Comparison of ENCODE assay signal across 8 cellular contexts in genomic region chr21:46298083-46298412, GRCh38. TPM values are rescaled to one million over a fixed set of nuclear protein-coding genes. Genes with fewer than 3 reads are reported as not detected.
DNase-seq lines count a peak whose midpoint lies in the region; FAIRE-seq and TF ChIP-seq lines count a peak whose summit lies in the region.

No MANE protein-coding gene starts in this region.

- H3K9me3 ChIP-seq in kidney (ENCODE audit: control insufficient read depth in 1 of 2, low read length in 2 of 2) (no peaks in the 10 kb centered on the region), stomach (no peaks in the 10 kb centered on the region)

- H3K27ac ChIP-seq in kidney (ENCODE audit: low read depth in 2 of 2, low read length in 2 of 2) (peak overlapping the region in 1 of 2 donors; percentile 72), stomach (peak overlapping the region in 4 of 5 donors; percentile 57 to 80 (median 72))

- no peak for TF ChIP-seq POLR2A in stomach (IDR thresholded peaks at IDR 0.05)

- H3K27ac Mint-ChIP-seq in T-helper 2 cell treated with Interferon-gamma antibody and Interleukin-4, amounts not matched to agents 5 μg/mL and 100 μg/mL, for 36 hours = no peak overlapping the region

- intact Hi-C loops in kidney (cut with DNase I) = no loop called here
- intact Hi-C loops in stomach (cut with DNase I; ENCODE audit: low total_unique reads) = no loop called here

- FAIRE-seq in kidney (lab: Jason Lieb, UNC) = no peak

- H3K4me3 ChIP-seq in astrocyte of the spinal cord (ENCODE audit: low read depth, low read length) (peak overlapping the region; percentile 21), kidney (ENCODE audit: low read length in 2 of 2) (peak overlapping the region; percentile 24 to 51), stomach (peak overlapping the region; percentile 45 to 63 (median 51))

- H3K36me3 ChIP-seq in kidney (ENCODE audit: control insufficient read depth in 1 of 2, insufficient read depth in 2 of 2, low read length in 2 of 2) = no peaks in the 10 kb centered on the region
- peaks cover 0 to 23% (median 14%) of the 10 kb centered on the region in 4 donors for H3K36me3 ChIP-seq in stomach

- H3K27me3 Mint-ChIP-seq in T-helper 2 cell treated with Interferon-gamma antibody and Interleukin-4, amounts not matched to agents 5 μg/mL and 100 μg/mL, for 36 hours (ENCODE audit: low read depth) = no peaks in the 10 kb centered on the region

- H3K9ac ChIP-seq in kidney (ENCODE audit: low read length in 2 of 2) = peak overlapping the region; percentile 22 to 41

- no peak for DNase-seq in T-helper 2 cell treated with Interferon-gamma antibody and Interleukin-4, amounts not matched to agents 5 μg/mL and 100 μg/mL, for 36 hours (ENCODE audit: low spot score)
- no peak for DNase-seq in T-helper 2 cell
- DNase-seq in astrocyte of the spinal cord (ENCODE audit: low read depth, low spot score) = no peak
- no peak for DNase-seq in kidney
- DNase-seq in stomach = no peak
- no peak for DNase-seq in NCI-H526 (lab: John Stamatoyannopoulos, UW)
- no peak for DNase-seq in COR-L47 (lab: John Stamatoyannopoulos, UW)
- no peak for DNase-seq in GM03348 (ENCODE audit: low spot score)

- H3K4me1 ChIP-seq in kidney (ENCODE audit: control insufficient read depth in 1 of 2, insufficient read depth in 1 of 2, low read depth in 1 of 2, low read length in 2 of 2) (peaks cover 0 to 2% of the 10 kb centered on the region in 2 donors), stomach (peaks cover 11 to 35% (median 30%) of the 10 kb centered on the region in 4 donors)

- 14 to 31% (median 26%) methylated on average over 18 of the region's 18 CpGs for WGBS in stomach, 5 donors

- H3K9me3 Mint-ChIP-seq in T-helper 2 cell treated with Interferon-gamma antibody and Interleukin-4, amounts not matched to agents 5 μg/mL and 100 μg/mL, for 36 hours = no peaks in the 10 kb centered on the region

- H3K27me3 ChIP-seq in stomach = peaks cover 0 to 27% (median 10%) of the 10 kb centered on the region in 3 donors

- in situ Hi-C loops in astrocyte of the spinal cord (cut with HindIII; ENCODE audit: low sequenced_read_pairs) = no loop called here

- peaks cover 24% of the 10 kb centered on the region for H3K36me3 Mint-ChIP-seq in T-helper 2 cell treated with Interferon-gamma antibody and Interleukin-4, amounts not matched to agents 5 μg/mL and 100 μg/mL, for 36 hours (ENCODE audit: low read depth)

- H3K4me3 Mint-ChIP-seq in T-helper 2 cell treated with Interferon-gamma antibody and Interleukin-4, amounts not matched to agents 5 μg/mL and 100 μg/mL, for 36 hours = peak overlapping the region; percentile 60

- no peak for TF ChIP-seq EP300 in stomach (IDR thresholded peaks at IDR 0.05)

- TF ChIP-seq CTCF in astrocyte of the spinal cord (IDR thresholded peaks at IDR 0.05; ENCODE audit: low read depth, low read length) = no peak
- TF ChIP-seq CTCF in kidney (IDR thresholded peaks at IDR 0.05; ENCODE audit: borderline replicate concordance, extremely low read depth, insufficient read depth) = no peak
- TF ChIP-seq CTCF in stomach (IDR thresholded peaks at IDR 0.05) = no peak

- H3K4me1 Mint-ChIP-seq in T-helper 2 cell treated with Interferon-gamma antibody and Interleukin-4, amounts not matched to agents 5 μg/mL and 100 μg/mL, for 36 hours (ENCODE audit: low read depth) = peaks cover 10% of the 10 kb centered on the region

RNA-seq across cellular contexts. Expression of gene YBEY, which starts 11.9 kb away (rescaled TPM):
- 17.5 TPM for total RNA-seq in kidney
- 29.6 TPM for polyA plus RNA-seq in kidney (ENCODE audit: insufficient read depth, low read depth, low replicate concordance)
- total RNA-seq in stomach = 10 to 100 TPM in 2 of 5 donors, 1 to 10 TPM in 3; 1.0 to 22.0 (median 5.3) TPM
- polyA plus RNA-seq in stomach = 10 to 100 TPM; 14.2 to 19.6 (median 16.4) TPM

RNA-seq across cellular contexts. Expression of gene MCM3AP, which starts 12.6 kb away (rescaled TPM):
- total RNA-seq in kidney (101 TPM), stomach (100 to 1,000 TPM in 2 of 5 donors, 10 to 100 TPM in 3; 55.8 to 555 (median 97.1) TPM)
- polyA plus RNA-seq in kidney (ENCODE audit: insufficient read depth, low read depth, low replicate concordance) (29.0 TPM), stomach (10 to 100 TPM; 18.9 to 35.8 (median 24.6) TPM)

RNA-seq across cellular contexts. Expression of gene C21orf58, which starts 25.6 kb away (rescaled TPM):
- total RNA-seq in kidney (2.7 TPM), stomach (10 to 100 TPM in 1 of 5 donors, 1 to 10 TPM in 3, under 1 TPM in 1; 0.89 to 15.1 (median 7.8) TPM)
- polyA plus RNA-seq in kidney (ENCODE audit: insufficient read depth, low read depth, low replicate concordance) (0.67 TPM), stomach (1 to 10 TPM; 1.7 to 2.8 (median 2.5) TPM)

RNA-seq across cellular contexts. Expression of gene PCNT, which starts 25.9 kb away (rescaled TPM):
- 26.1 TPM for total RNA-seq in kidney
- 4.2 TPM for polyA plus RNA-seq in kidney (ENCODE audit: insufficient read depth, low read depth, low replicate concordance)
- total RNA-seq in stomach = 100 to 1,000 TPM in 1 of 5 donors, 10 to 100 TPM in 4; 24.2 to 133 (median 63.6) TPM
- 10 to 100 TPM in 1 of 3 donors, 1 to 10 TPM in 2; 4.7 to 10.9 (median 7.9) TPM for polyA plus RNA-seq in stomach
